In the genomic region with DNA sequence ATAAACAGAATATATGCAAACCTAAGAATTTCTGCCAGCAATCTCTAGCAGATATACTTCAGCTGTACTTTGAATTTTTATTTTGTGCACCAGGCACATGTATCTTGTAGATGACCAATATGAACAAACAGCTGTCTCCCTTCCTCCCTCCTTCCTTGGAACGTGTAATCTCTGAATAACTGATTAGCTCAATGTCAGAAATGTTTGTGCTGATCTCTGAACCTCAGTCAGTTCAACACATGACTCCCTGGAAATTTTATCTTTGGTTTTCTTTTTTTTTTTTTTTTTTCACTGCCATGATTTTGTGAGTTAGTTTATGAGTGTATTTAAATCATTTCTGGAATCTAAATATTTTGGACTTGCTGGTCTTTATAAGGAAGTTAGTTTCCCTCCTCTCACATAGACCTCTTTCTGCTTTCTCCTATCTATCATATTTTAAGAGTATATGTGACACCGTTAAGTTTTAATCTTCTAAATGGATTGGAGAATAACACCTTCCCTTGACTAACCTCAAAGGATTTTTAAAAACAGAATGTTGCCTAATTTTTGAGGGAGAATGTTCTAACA, we compare ENCODE assay signal across 30 cellular contexts.
DNase-seq lines count a peak whose midpoint lies in the region; ATAC-seq, FAIRE-seq and TF ChIP-seq lines count a peak whose summit lies in the region.
"Had no signal": no experiment of that assay in that cellular context is flagged by ENCODE, and none has a peak within 500 bp of the region (broad histone marks: within the 10 kb centered on the region; RNA-seq: fewer than 3 reads in every experiment).

No MANE protein-coding gene starts in this region.

- CTCF ChIA-PET in WTC11 (lab: Charles Lee), result interaction anchor here (0.6 to 1.2 kb wide), 4 partner anchors 107 to 220 kb away, joined by 3 to 5 read pairs (median 4); no protein-coding TSS in a partner anchor

- ATAC-seq in mucosa of descending colon (peak; percentile 61), WTC11 (no peak), HG03460 (IDR thresholded peaks at IDR 0.05; ENCODE audit: unreplicated experiment) (no peak)
- ATAC-seq in stimulated activated memory B cell treated with anti-CD40 and anti-IgM and Interleukin-4, amounts not matched to agents 10 μg/mL and 1 μg/mL and 100 μg/mL, for 72 hours, result no peak
- ATAC-seq: Panc1; stimulated activated naive CD8-positive, alpha-beta T cell treated with anti-CD3 and anti-CD28 coated beads, Interleukin-15, Interleukin-2, amounts not matched to agents 100 U/mL and 50 U/mL, for 24 hours had no signal

- H3K27ac ChIP-seq in Peyer's patch, result no peak overlapping the region
- H3K27ac ChIP-seq: coronary artery, KMS-11, WERI-Rb-1 had no signal

- intact Hi-C loops in mucosa of descending colon (cut with DNase I, micrococcal nuclease), result no loop called here

- no peak for TF ChIP-seq CTCF in mucosa of descending colon (IDR thresholded peaks at IDR 0.05)
- TF ChIP-seq CTCF in WTC11 (IDR thresholded peaks at IDR 0.05), result no peak
- TF ChIP-seq CTCF in Peyer's patch (IDR thresholded peaks at IDR 0.05), result no peak

- H3K9me3 ChIP-seq in mucosa of descending colon (no peaks in the 10 kb centered on the region), Peyer's patch (no peaks in the 10 kb centered on the region)
- H3K9me3 ChIP-seq: BE2C had no signal

- H3K4me1 Mint-ChIP-seq in WTC11, result peaks cover 8% of the 10 kb centered on the region; the same call in 1 of the 2 replicates
- H3K4me1 Mint-ChIP-seq in stimulated activated memory B cell treated with anti-CD40 and anti-IgM and Interleukin-4, amounts not matched to agents 10 μg/mL and 1 μg/mL and 100 μg/mL, for 72 hours, result no peaks in the 10 kb centered on the region

- H3K4me1 ChIP-seq in mucosa of descending colon (ENCODE audit: low read depth) (peaks cover 4% of the 10 kb centered on the region), Peyer's patch (peaks cover 0 to 19% (median 0%) of the 10 kb centered on the region in 4 donors)
- H3K4me1 ChIP-seq: BE2C had no signal

- no peak overlapping the region for H3K27ac Mint-ChIP-seq in WTC11
- H3K27ac Mint-ChIP-seq in stimulated activated memory B cell treated with anti-CD40 and anti-IgM and Interleukin-4, amounts not matched to agents 10 μg/mL and 1 μg/mL and 100 μg/mL, for 72 hours, result no peak overlapping the region

- no peaks in the 10 kb centered on the region for H3K27me3 ChIP-seq in Peyer's patch
- H3K27me3 ChIP-seq: BE2C had no signal

- H3K4me3 ChIP-seq in mucosa of descending colon, result no peak overlapping the region
- no peak overlapping the region for H3K4me3 ChIP-seq in Peyer's patch
- H3K4me3 ChIP-seq: coronary artery, lung, smooth muscle cell had no signal

- H3K9me3 Mint-ChIP-seq in WTC11, result no peaks in the 10 kb centered on the region
- H3K9me3 Mint-ChIP-seq in stimulated activated memory B cell treated with anti-CD40 and anti-IgM and Interleukin-4, amounts not matched to agents 10 μg/mL and 1 μg/mL and 100 μg/mL, for 72 hours, result no peaks in the 10 kb centered on the region

- TF ChIP-seq POLR2A in Peyer's patch (IDR thresholded peaks at IDR 0.05), result no peak

- no peaks in the 10 kb centered on the region for H3K27me3 Mint-ChIP-seq in WTC11 (ENCODE audit: low read depth)
- no peaks in the 10 kb centered on the region for H3K27me3 Mint-ChIP-seq in stimulated activated memory B cell treated with anti-CD40 and anti-IgM and Interleukin-4, amounts not matched to agents 10 μg/mL and 1 μg/mL and 100 μg/mL, for 72 hours

- no peak overlapping the region for H3K4me3 Mint-ChIP-seq in WTC11
- no peak overlapping the region for H3K4me3 Mint-ChIP-seq in stimulated activated memory B cell treated with anti-CD40 and anti-IgM and Interleukin-4, amounts not matched to agents 10 μg/mL and 1 μg/mL and 100 μg/mL, for 72 hours

- no peaks in the 10 kb centered on the region for H3K36me3 ChIP-seq in mucosa of descending colon (ENCODE audit: low read depth)
- no peaks in the 10 kb centered on the region for H3K36me3 ChIP-seq in Peyer's patch
- H3K36me3 ChIP-seq: BE2C, WERI-Rb-1 had no signal

- peak; percentile 8 for FAIRE-seq in G401.6 (lab: Jason Lieb, UNC)
- FAIRE-seq: astrocyte, GM18507 had no signal

- H3K36me3 Mint-ChIP-seq in WTC11, result no peaks in the 10 kb centered on the region
- H3K36me3 Mint-ChIP-seq in stimulated activated memory B cell treated with anti-CD40 and anti-IgM and Interleukin-4, amounts not matched to agents 10 μg/mL and 1 μg/mL and 100 μg/mL, for 72 hours, result peaks cover 21% of the 10 kb centered on the region

- POLR2A ChIA-PET in WTC11 (lab: Charles Lee), result interaction anchor here (0.6 to 0.7 kb wide), 3 partner anchors 78 to 564 kb away, joined by 5 to 7 read pairs (median 7); no protein-coding TSS in a partner anchor

- peak; percentile 59 for DNase-seq in amniotic epithelial cell (ENCODE audit: low read depth)
- DNase-seq in iris pigment epithelial cell (ENCODE audit: low read depth), result peak; percentile 35
- DNase-seq in mucosa of descending colon, result no peak
- no peak for DNase-seq in WTC11 (ENCODE audit: low spot score)
- no peak for DNase-seq in Peyer's patch
- DNase-seq: activated CD4-positive, alpha-beta T cell treated with anti-CD3 and anti-CD28 coated beads for 48 hours; activated CD8-positive, alpha-beta memory T cell treated with anti-CD3 and anti-CD28 coated beads for 24 hours; activated T-cell treated with anti-CD3 and anti-CD28 coated beads, Interleukin-2, amount 50 U/mL, for 1 hour; BE2C; effector CD8-positive, alpha-beta T cell; EL; foreskin fibroblast; head of caudate nucleus; NCI-H1417; NCI-H2029 treated with DMSO at 0.1 percent for 48 hours; NCI-H2227 treated with DMSO at 0.1 percent for 48 hours; NCI-H526 treated with DMSO at 0.1 percent for 48 hours; SIG-M5; stimulated activated naive CD8-positive, alpha-beta T cell treated with anti-CD3 and anti-CD28 coated beads, Interleukin-15, Interleukin-2, amounts not matched to agents 100 U/mL and 50 U/mL, for 24 hours; WERI-Rb-1 had no signal

TF ChIP-seq in WTC11, 78 proteins besides CTCF, POLR2A, EP300 and RAD21 (continues in another document):
- TF ChIP-seq, protein P1, sequence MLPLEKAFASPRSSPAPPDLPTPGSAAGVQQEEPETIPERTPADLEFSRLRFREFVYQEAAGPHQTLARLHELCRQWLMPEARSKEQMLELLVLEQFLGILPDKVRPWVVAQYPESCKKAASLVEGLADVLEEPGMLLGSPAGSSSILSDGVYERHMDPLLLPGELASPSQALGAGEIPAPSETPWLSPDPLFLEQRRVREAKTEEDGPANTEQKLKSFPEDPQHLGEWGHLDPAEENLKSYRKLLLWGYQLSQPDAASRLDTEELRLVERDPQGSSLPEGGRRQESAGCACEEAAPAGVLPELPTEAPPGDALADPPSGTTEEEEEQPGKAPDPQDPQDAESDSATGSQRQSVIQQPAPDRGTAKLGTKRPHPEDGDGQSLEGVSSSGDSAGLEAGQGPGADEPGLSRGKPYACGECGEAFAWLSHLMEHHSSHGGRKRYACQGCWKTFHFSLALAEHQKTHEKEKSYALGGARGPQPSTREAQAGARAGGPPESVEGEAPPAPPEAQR (CRISPR knock-in tag; IDR thresholded peaks at IDR 0.05), result no peak
- TF ChIP-seq AR (CRISPR knock-in tag; IDR thresholded peaks at IDR 0.05) (no peak), EMX1 (CRISPR knock-in tag; IDR thresholded peaks at IDR 0.05) (no peak), SMAD3 (CRISPR knock-in tag; IDR thresholded peaks at IDR 0.05; ENCODE audit: borderline replicate concordance) (no peak), HMGA2 (CRISPR knock-in tag; IDR thresholded peaks at IDR 0.05) (no peak), ZNF317 (CRISPR knock-in tag; IDR thresholded peaks at IDR 0.05; ENCODE audit: borderline replicate concordance, low read depth) (no peak), ZNF232 (CRISPR knock-in tag; IDR thresholded peaks at IDR 0.05) (no peak)
- TF ChIP-seq, protein P2, sequence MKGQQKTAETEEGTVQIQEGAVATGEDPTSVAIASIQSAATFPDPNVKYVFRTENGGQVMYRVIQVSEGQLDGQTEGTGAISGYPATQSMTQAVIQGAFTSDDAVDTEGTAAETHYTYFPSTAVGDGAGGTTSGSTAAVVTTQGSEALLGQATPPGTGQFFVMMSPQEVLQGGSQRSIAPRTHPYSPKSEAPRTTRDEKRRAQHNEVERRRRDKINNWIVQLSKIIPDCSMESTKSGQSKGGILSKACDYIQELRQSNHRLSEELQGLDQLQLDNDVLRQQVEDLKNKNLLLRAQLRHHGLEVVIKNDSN (CRISPR knock-in tag; IDR thresholded peaks at IDR 0.05), result no peak

Comparison
In these comparisons a context has a peak if more than half of its experiments do, and no peak if none do; other contexts are left out.
1. DNase-seq: peak in amniotic epithelial cell (single experiment) and iris pigment epithelial cell (single experiment); none in mucosa of descending colon (0 of 3), WTC11 (single experiment) and Peyer's patch (0 of 3).